In the genomic region with DNA sequence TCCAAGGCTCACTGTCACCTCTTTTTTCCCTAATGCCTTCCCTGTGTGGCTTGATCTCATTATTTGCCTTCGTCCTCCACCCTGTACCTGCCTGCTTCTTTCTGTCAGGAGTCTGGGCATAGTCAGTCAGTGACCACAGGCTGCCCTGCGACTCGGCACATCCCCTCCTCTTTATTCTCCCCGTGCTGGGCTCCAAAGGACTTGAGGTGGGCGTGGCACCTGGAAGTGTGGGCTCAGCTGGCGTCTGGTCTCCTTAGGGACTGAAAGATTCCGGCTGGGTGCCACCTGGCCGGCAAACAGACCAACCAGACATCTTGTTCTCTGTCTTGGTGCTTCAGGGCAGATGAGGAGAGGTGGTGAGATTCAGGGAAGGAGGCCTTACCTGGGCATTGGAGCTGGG, we compare ENCODE assay signal across 18 cellular contexts. TPM values are rescaled to one million over a fixed set of nuclear protein-coding genes. Genes with fewer than 3 reads are reported as not detected.
A peak's percentile ranks its signal among the peaks of the same experiment; 100 is the strongest.
DNase-seq lines count a peak whose midpoint lies in the region; ATAC-seq and TF ChIP-seq lines count a peak whose summit lies in the region.
"Had no signal": no experiment of that assay in that cellular context is flagged by ENCODE, and none has a peak within 500 bp of the region (broad histone marks: within the 10 kb centered on the region; RNA-seq: fewer than 3 reads in every experiment).

No MANE protein-coding gene starts in this region.

- H3K9me3 Mint-ChIP-seq in CD4-positive, CD25-positive, alpha-beta regulatory T cell, result no peaks in the 10 kb centered on the region
- H3K9me3 Mint-ChIP-seq in neural crest cell, result no peaks in the 10 kb centered on the region
- H3K9me3 Mint-ChIP-seq in activated CD8-positive, alpha-beta T cell treated with anti-CD3 and anti-CD28 coated beads for 36 hours, result no peaks in the 10 kb centered on the region

- CTCF ChIA-PET in HEK293 (lab: Yijun Ruan, JAX), result interaction anchor here (0.6 kb wide), 1 partner anchor 362 kb away, joined by 3 read pairs; no protein-coding TSS in a partner anchor
- CTCF ChIA-PET in activated CD8-positive, alpha-beta T cell treated with anti-CD3 and anti-CD28 coated beads for 36 hours (lab: Charles Lee), result no interaction called here

- no peak for ATAC-seq in CD4-positive, CD25-positive, alpha-beta regulatory T cell (ENCODE audit: low read depth in 2 of 2)
- ATAC-seq in T-helper 17 cell, result no peak
- ATAC-seq in activated CD8-positive, alpha-beta T cell treated with anti-CD3 and anti-CD28 coated beads for 36 hours, result no peak
- ATAC-seq in activated CD4-positive, CD25-positive, alpha-beta regulatory T cell treated with anti-CD3 and anti-CD28 coated beads, Interleukin-2, amount 50 U/mL, for 24 hours, result no peak
- ATAC-seq: A549, K562 had no signal

- no peak overlapping the region for H3K4me3 Mint-ChIP-seq in CD4-positive, CD25-positive, alpha-beta regulatory T cell
- no peak overlapping the region for H3K4me3 Mint-ChIP-seq in T-helper 17 cell
- H3K4me3 Mint-ChIP-seq in neural crest cell, result no peak overlapping the region
- H3K4me3 Mint-ChIP-seq in activated CD8-positive, alpha-beta T cell treated with anti-CD3 and anti-CD28 coated beads for 36 hours, result no peak overlapping the region

- TF ChIP-seq CTCF in HEK293 (tag by site-specific recombination; IDR thresholded peaks at IDR 0.05), result no peak
- TF ChIP-seq CTCF in neural crest cell (conservative IDR thresholded peaks at IDR 0.05), result no peak
- no peak for TF ChIP-seq CTCF in activated CD8-positive, alpha-beta T cell treated with anti-CD3 and anti-CD28 coated beads for 36 hours (IDR thresholded peaks at IDR 0.05)

- H3K4me1 ChIP-seq in CD4-positive, CD25-positive, alpha-beta regulatory T cell (ENCODE audit: control insufficient read depth, insufficient read depth, low read length, poor library complexity, severe bottlenecking), result no peaks in the 10 kb centered on the region
- H3K4me1 ChIP-seq in HEK293 (ENCODE audit: control insufficient read depth, insufficient read depth, low read length), result no peaks in the 10 kb centered on the region
- H3K4me1 ChIP-seq: A549; BLaER1 treated with 17β-estradiol and CSF1 and Interleukin-3, amounts not matched to agents 10 nM and 100 nM had no signal

- no peaks in the 10 kb centered on the region for H3K27me3 ChIP-seq in CD4-positive, CD25-positive, alpha-beta regulatory T cell (ENCODE audit: control insufficient read depth, insufficient read depth, low read length)
- H3K27me3 ChIP-seq: BLaER1 treated with 17β-estradiol and CSF1 and Interleukin-3, amounts not matched to agents 10 nM and 100 nM had no signal

- H3K36me3 Mint-ChIP-seq in CD4-positive, CD25-positive, alpha-beta regulatory T cell, result peaks cover 38% of the 10 kb centered on the region
- H3K36me3 Mint-ChIP-seq in T-helper 17 cell (ENCODE audit: low read depth) (peaks cover 8% of the 10 kb centered on the region), neural crest cell (ENCODE audit: low read depth) (peaks cover 13% of the 10 kb centered on the region)
- H3K36me3 Mint-ChIP-seq in activated CD8-positive, alpha-beta T cell treated with anti-CD3 and anti-CD28 coated beads for 36 hours (ENCODE audit: low read depth), result peaks cover 19% of the 10 kb centered on the region

- H3K27ac ChIP-seq in CD4-positive, CD25-positive, alpha-beta regulatory T cell (ENCODE audit: insufficient read depth, low read length, poor library complexity, severe bottlenecking), result no peak overlapping the region
- no peak overlapping the region for H3K27ac ChIP-seq in HEK293 (ENCODE audit: extremely low read depth, low read depth, low read length)
- H3K27ac ChIP-seq: A549; BLaER1 treated with 17β-estradiol and CSF1 and Interleukin-3, amounts not matched to agents 10 nM and 100 nM had no signal

- peaks cover 75% of the 10 kb centered on the region for H3K36me3 ChIP-seq in CD4-positive, CD25-positive, alpha-beta regulatory T cell (ENCODE audit: control insufficient read depth, insufficient read depth, low read length)
- peaks cover 0 to 82% of the 10 kb centered on the region in 2 experiments; a peak in 2 of 3 replicates for H3K36me3 ChIP-seq in HEK293 (ENCODE audit: control insufficient read depth in 2 of 2, insufficient read depth in 1 of 2, low read length in 2 of 2)

- no peaks in the 10 kb centered on the region for H3K4me1 Mint-ChIP-seq in CD4-positive, CD25-positive, alpha-beta regulatory T cell
- H3K4me1 Mint-ChIP-seq in T-helper 17 cell, result peaks cover 4% of the 10 kb centered on the region
- peaks cover 13% of the 10 kb centered on the region for H3K4me1 Mint-ChIP-seq in neural crest cell
- H3K4me1 Mint-ChIP-seq in activated CD8-positive, alpha-beta T cell treated with anti-CD3 and anti-CD28 coated beads for 36 hours (ENCODE audit: low read depth), result no peaks in the 10 kb centered on the region

- no peaks in the 10 kb centered on the region for H3K27me3 Mint-ChIP-seq in CD4-positive, CD25-positive, alpha-beta regulatory T cell
- no peaks in the 10 kb centered on the region for H3K27me3 Mint-ChIP-seq in T-helper 17 cell
- peaks cover 4% of the 10 kb centered on the region for H3K27me3 Mint-ChIP-seq in neural crest cell (ENCODE audit: low read depth)
- H3K27me3 Mint-ChIP-seq in activated CD8-positive, alpha-beta T cell treated with anti-CD3 and anti-CD28 coated beads for 36 hours, result no peaks in the 10 kb centered on the region

- intact Hi-C loops in activated CD8-positive, alpha-beta T cell treated with anti-CD3 and anti-CD28 coated beads for 36 hours (cut with micrococcal nuclease), result no loop called here

- peak overlapping the region in 2 of 3 donors; percentile 36 to 64 for H3K27ac Mint-ChIP-seq in CD4-positive, CD25-positive, alpha-beta regulatory T cell
- H3K27ac Mint-ChIP-seq in T-helper 17 cell (peak overlapping the region; percentile 47), neural crest cell (ENCODE audit: unreplicated experiment) (peak overlapping the region; percentile 62)
- H3K27ac Mint-ChIP-seq in activated CD8-positive, alpha-beta T cell treated with anti-CD3 and anti-CD28 coated beads for 36 hours, result no peak overlapping the region

- no peak overlapping the region for H3K4me3 ChIP-seq in CD4-positive, CD25-positive, alpha-beta regulatory T cell (ENCODE audit: low read depth, low read length)
- H3K4me3 ChIP-seq in HEK293 (ENCODE audit: low read depth, low read length), result no peak overlapping the region
- H3K4me3 ChIP-seq: A549; BLaER1 treated with 17β-estradiol and CSF1 and Interleukin-3, amounts not matched to agents 10 nM and 100 nM; K562 had no signal

- no peak for DNase-seq in CD4-positive, CD25-positive, alpha-beta regulatory T cell
- DNase-seq in T-helper 17 cell, result no peak
- DNase-seq in neural crest cell (ENCODE audit: low read depth, low spot score), result no peak
- no peak for DNase-seq in NCI-H1436 (lab: John Stamatoyannopoulos, UW)
- no peak for DNase-seq in activated CD8-positive, alpha-beta T cell treated with anti-CD3 and anti-CD28 coated beads for 36 hours
- no peak for DNase-seq in NCI-H146 treated with DMSO at 0.1 percent for 48 hours (lab: John Stamatoyannopoulos, UW; ENCODE audit: unreplicated experiment)
- DNase-seq: EL, HCEC 1CT, NCI-H1930, NCI-H526 treated with DMSO at 0.1 percent for 48 hours, OCI-M1, SW 1271 had no signal

- no peaks in the 10 kb centered on the region for H3K9me3 ChIP-seq in CD4-positive, CD25-positive, alpha-beta regulatory T cell (ENCODE audit: control insufficient read depth in 2 of 2, low read length in 2 of 2)
- no peaks in the 10 kb centered on the region for H3K9me3 ChIP-seq in HEK293 (ENCODE audit: control insufficient read depth, insufficient read depth, low read depth, low read length)
- no peaks in the 10 kb centered on the region for H3K9me3 ChIP-seq in T-helper 17 cell (ENCODE audit: control insufficient read depth, low read length, poor library complexity, severe bottlenecking)
- H3K9me3 ChIP-seq: A549; BLaER1 treated with 17β-estradiol and CSF1 and Interleukin-3, amounts not matched to agents 10 nM and 100 nM had no signal

- POLR2A ChIA-PET in HEK293 (lab: Yijun Ruan, JAX), result no interaction called here
- POLR2A ChIA-PET in activated CD8-positive, alpha-beta T cell treated with anti-CD3 and anti-CD28 coated beads for 36 hours (lab: Charles Lee), result interaction anchor here (0.7 kb wide), 1 partner anchor 42 kb away, joined by 3 read pairs; no protein-coding TSS in a partner anchor

TF ChIP-seq in HEK293, 187 proteins besides CTCF, POLR2A, EP300 and RAD21:
- TF ChIP-seq KLF9 (tag by site-specific recombination; IDR thresholded peaks at IDR 0.05; ENCODE audit: low read depth) (peak; percentile 65), ZNF121 (tag by site-specific recombination; IDR thresholded peaks at IDR 0.05) (no peak)

RNA-seq across cellular contexts. Expression of a gene that starts 29.6 kb away (rescaled TPM):
- total RNA-seq in CD4-positive, CD25-positive, alpha-beta regulatory T cell, result not detected
- polyA plus RNA-seq in CD4-positive, CD25-positive, alpha-beta regulatory T cell, result under 1 TPM in 1 of 4 donors, not detected in 3; 0.10 TPM
- total RNA-seq in T-helper 17 cell (not detected), neural crest cell (2.2 and 2.5 TPM in 2 replicates)
- under 1 TPM in 1 of 2 experiments, not detected in 1; 0.14 TPM for total RNA-seq in activated CD8-positive, alpha-beta T cell treated with anti-CD3 and anti-CD28 coated beads for 36 hours
- total RNA-seq: RPMI7951 had no signal

RNA-seq across cellular contexts. Expression of a gene that starts 55.4 kb away (rescaled TPM):
- 34.2 TPM for total RNA-seq in CD4-positive, CD25-positive, alpha-beta regulatory T cell
- polyA plus RNA-seq in CD4-positive, CD25-positive, alpha-beta regulatory T cell, result 10 to 100 TPM; 20.0 to 26.7 (median 23.2) TPM
- total RNA-seq in T-helper 17 cell (10 to 100 TPM; 30.6 to 33.6 TPM), neural crest cell (66.3 and 67.7 TPM in 2 replicates)
- 10 to 100 TPM; 32.9 to 42.9 TPM for total RNA-seq in activated CD8-positive, alpha-beta T cell treated with anti-CD3 and anti-CD28 coated beads for 36 hours

RNA-seq across cellular contexts. Expression of a gene that starts 58.8 kb away (rescaled TPM):
- total RNA-seq in CD4-positive, CD25-positive, alpha-beta regulatory T cell, result 47.1 TPM
- polyA plus RNA-seq in CD4-positive, CD25-positive, alpha-beta regulatory T cell, result 10 to 100 TPM; 24.1 to 30.0 (median 28.5) TPM
- total RNA-seq in T-helper 17 cell (10 to 100 TPM; 44.0 to 54.3 TPM), neural crest cell (98.8 and 103 TPM in 2 replicates)
- 10 to 100 TPM; 82.1 to 82.5 TPM for total RNA-seq in activated CD8-positive, alpha-beta T cell treated with anti-CD3 and anti-CD28 coated beads for 36 hours
